34 cellular contexts compared by ENCODE assay signal in genomic region chr6:53773044-53773696, GRCh38.
"Had no signal": no experiment of that assay in that cellular context is flagged by ENCODE, and none has a peak within 500 bp of the region (broad histone marks: within the 10 kb centered on the region; RNA-seq: fewer than 3 reads in every experiment).

No MANE protein-coding gene starts in this region.

- H3K27me3 ChIP-seq: brain microvascular endothelial cell, cardiac muscle cell, MG63 had no signal

- H3K4me3 ChIP-seq: cardiac muscle cell, MG63 had no signal

- H3K4me3 Mint-ChIP-seq: activated CD4-positive, alpha-beta T cell treated with anti-CD3 and anti-CD28 coated beads, Interleukin-2, amount 10 ng/mL, durations not matched to agents 24 days and 14 days; activated CD8-positive, alpha-beta T cell treated with anti-CD3 and anti-CD28 coated beads for 36 hours; activated naive CD8-positive, alpha-beta T cell treated with anti-CD3 and anti-CD28 coated beads for 36 hours; activated T-cell treated with anti-CD3 and anti-CD28 coated beads, Interleukin-2, amount 50 U/mL, for 72 hours; activated T-helper 17 cell treated with anti-CD3 and anti-CD28 coated beads, Interleukin-2, amount 50 U/mL, for 72 hours had no signal

- H3K36me3 ChIP-seq: brain microvascular endothelial cell, cardiac muscle cell, MG63, WERI-Rb-1 had no signal

- H3K4me1 Mint-ChIP-seq: activated CD4-positive, alpha-beta T cell treated with anti-CD3 and anti-CD28 coated beads, Interleukin-2, amount 10 ng/mL, durations not matched to agents 24 days and 14 days; activated naive CD8-positive, alpha-beta T cell treated with anti-CD3 and anti-CD28 coated beads for 36 hours; activated T-helper 17 cell treated with anti-CD3 and anti-CD28 coated beads, Interleukin-2, amount 50 U/mL, for 72 hours had no signal

- H3K27ac Mint-ChIP-seq: activated CD4-positive, alpha-beta T cell treated with anti-CD3 and anti-CD28 coated beads, Interleukin-2, amount 10 ng/mL, durations not matched to agents 24 days and 14 days; activated CD8-positive, alpha-beta T cell treated with anti-CD3 and anti-CD28 coated beads for 36 hours; activated naive CD8-positive, alpha-beta T cell treated with anti-CD3 and anti-CD28 coated beads for 36 hours; activated T-cell treated with anti-CD3 and anti-CD28 coated beads, Interleukin-2, amount 50 U/mL, for 72 hours; activated T-helper 17 cell treated with anti-CD3 and anti-CD28 coated beads, Interleukin-2, amount 50 U/mL, for 72 hours had no signal

- H3K27ac ChIP-seq: brain microvascular endothelial cell, cardiac muscle cell, RWPE1 had no signal

- DNase-seq: activated CD4-positive, alpha-beta T cell treated with anti-CD3 and anti-CD28 coated beads, Interleukin-2, amount 10 ng/mL, durations not matched to agents 24 days and 14 days; activated CD4-positive, alpha-beta T cell treated with anti-CD3 and anti-CD28 coated beads, Interleukin-2, amount 50 U/mL, for 4 hours; activated CD8-positive, alpha-beta T cell treated with anti-CD3 and anti-CD28 coated beads for 36 hours; activated effector memory CD4-positive, alpha-beta T cell treated with anti-CD3 and anti-CD28 coated beads, Interleukin-2, amount 50 U/mL, for 16 hours; activated naive CD4-positive, alpha-beta T cell; activated naive CD4-positive, alpha-beta T cell treated with anti-CD3 and anti-CD28 coated beads, Interleukin-2, amount 50 U/mL, for 16 hours; activated naive CD8-positive, alpha-beta T cell treated with anti-CD3 and anti-CD28 coated beads for 36 hours; activated T-cell treated with anti-CD3 and anti-CD28 coated beads, Interleukin-2, amount 50 U/mL, for 1 hour; activated T-cell treated with anti-CD3 and anti-CD28 coated beads, Interleukin-2, amount 50 U/mL, for 72 hours; amniotic stem cell; aorta; brain microvascular endothelial cell; Kasumi-1; KG1; MG63; NCI-H1048; NCI-H1105 treated with DMSO at 0.1 percent for 48 hours; NCI-H1436; NCI-H1694; NCI-H1930; NCI-H2081 treated with DMSO at 0.1 percent for 48 hours; NCI-H226; NCI-H524 treated with DMSO at 0.1 percent for 48 hours; SIG-M5; SW 1271; T-helper 1 cell; T-helper 2 cell; T-helper 9 cell; WERI-Rb-1 had no signal

- ATAC-seq: activated CD8-positive, alpha-beta T cell treated with anti-CD3 and anti-CD28 coated beads for 36 hours; activated T-cell treated with anti-CD3 and anti-CD28 coated beads, Interleukin-2, amount 50 U/mL, for 72 hours; activated T-helper 17 cell treated with anti-CD3 and anti-CD28 coated beads, Interleukin-2, amount 50 U/mL, for 72 hours; Panc1; Right ventricle myocardium inferior had no signal

- H3K9me3 ChIP-seq: MG63 had no signal

- H3K9me3 Mint-ChIP-seq: activated CD4-positive, alpha-beta T cell treated with anti-CD3 and anti-CD28 coated beads, Interleukin-2, amount 10 ng/mL, durations not matched to agents 24 days and 14 days; activated CD8-positive, alpha-beta T cell treated with anti-CD3 and anti-CD28 coated beads for 36 hours; activated T-helper 17 cell treated with anti-CD3 and anti-CD28 coated beads, Interleukin-2, amount 50 U/mL, for 72 hours had no signal
